In genomic region chr1:55703726-55704363, GRCh38 we compare ENCODE assay signal across 27 cellular contexts.
DNase-seq lines count a peak whose midpoint lies in the region; ATAC-seq and TF ChIP-seq lines count a peak whose summit lies in the region.
"Had no signal": no experiment of that assay in that cellular context is flagged by ENCODE, and none has a peak within 500 bp of the region (broad histone marks: within the 10 kb centered on the region; RNA-seq: fewer than 3 reads in every experiment).

No MANE protein-coding gene starts in this region.

- WGBS in H9 (ENCODE audit: extremely low coverage, insufficient read length, low lambda C conversion rate) = no CpG with 5 or more reads among the region's 8 CpGs

- no peak overlapping the region for H3K4ac ChIP-seq in H9 (ENCODE audit: low read depth, low read length)

- H3K18ac ChIP-seq in H9 (ENCODE audit: insufficient read length, low read depth, low read length) = no peak overlapping the region

- no peak for ATAC-seq in GM18505 (IDR thresholded peaks at IDR 0.05; ENCODE audit: unreplicated experiment)
- no peak for ATAC-seq in HG02973 (IDR thresholded peaks at IDR 0.05; ENCODE audit: unreplicated experiment)
- ATAC-seq: A549; activated CD8-positive, alpha-beta T cell treated with anti-CD3 and anti-CD28 coated beads, Interleukin-2, amount 10 ng/mL, durations not matched to agents 7 days and 5 days; left lobe of liver; stimulated activated naive B cell treated with anti-CD40 and anti-IgM and Interleukin-4, amounts not matched to agents 10 μg/mL and 1 μg/mL and 100 μg/mL, for 72 hours had no signal

- peak overlapping the region; percentile 9; the same call in 1 of the 2 replicates for H3K14ac ChIP-seq in H9 (ENCODE audit: insufficient read depth, low read length)

- H2AFZ ChIP-seq in H9 (ENCODE audit: low read length) = no peak overlapping the region
- peak overlapping the region; percentile 33 for H2AFZ ChIP-seq in fibroblast of lung (ENCODE audit: low read length)

- no peak overlapping the region for H4K5ac ChIP-seq in H9 (ENCODE audit: insufficient read length, low read depth, low read length)

- H4K91ac ChIP-seq in H9 (ENCODE audit: insufficient read length, low read depth, low read length) = no peak overlapping the region

- no peak overlapping the region for H4K8ac ChIP-seq in H9 (replicated peaks; ENCODE audit: insufficient read length, low read depth, low read length)

- no peak overlapping the region for H2BK120ac ChIP-seq in H9 (ENCODE audit: low read depth, low read length, poor library complexity, severe bottlenecking)

- H3K36me3 Mint-ChIP-seq in H9 (ENCODE audit: insufficient read depth in 1 of 3, low read depth in 3 of 3) (0 out of 7 replicates have a peak, but pooled peaks cover 0 to 1% (median 0%) of the 10 kb centered on the region in 3 experiments), osteocyte (ENCODE audit: unreplicated experiment) (peaks cover 7% of the 10 kb centered on the region)
- H3K36me3 Mint-ChIP-seq: stimulated activated naive B cell treated with anti-CD40 and anti-IgM and Interleukin-4, amounts not matched to agents 10 μg/mL and 1 μg/mL and 100 μg/mL, for 72 hours had no signal

- H3K27me3 Mint-ChIP-seq in H9 (ENCODE audit: low read depth) = no peaks in the 10 kb centered on the region; the same call in none of the 2 replicates
- H3K27me3 Mint-ChIP-seq in osteocyte (ENCODE audit: unreplicated experiment) = no peaks in the 10 kb centered on the region

- H4K20me1 ChIP-seq in H9 (ENCODE audit: control insufficient read depth, insufficient read depth, insufficient read length) (no peaks in the 10 kb centered on the region), fibroblast of lung (ENCODE audit: control insufficient read depth, extremely low read depth, insufficient read depth, low read length) (no peaks in the 10 kb centered on the region)

- H3K27ac Mint-ChIP-seq in H9 = no peak overlapping the region
- peak overlapping the region; percentile 92 for H3K27ac Mint-ChIP-seq in osteocyte (ENCODE audit: unreplicated experiment)
- H3K27ac Mint-ChIP-seq: activated CD8-positive, alpha-beta T cell treated with anti-CD3 and anti-CD28 coated beads, Interleukin-2, amount 10 ng/mL, durations not matched to agents 7 days and 5 days; progenitor cell of endocrine pancreas; stimulated activated naive B cell treated with anti-CD40 and anti-IgM and Interleukin-4, amounts not matched to agents 10 μg/mL and 1 μg/mL and 100 μg/mL, for 72 hours had no signal

- CTCF ChIA-PET in AG04450 (lab: Charles Lee) = interaction anchor here (0.9 to 3.1 kb wide), 3 partner anchors 328 to 1117 kb away, joined by 3 to 9 read pairs (median 3); no protein-coding TSS in a partner anchor

- no peaks in the 10 kb centered on the region for H3K79me1 ChIP-seq in H9 (ENCODE audit: insufficient read depth, low read depth, low read length, poor library complexity, severe bottlenecking)

- H3K23ac ChIP-seq in H9 (ENCODE audit: insufficient read length, low read depth, low read length) = no peak overlapping the region

- H3K79me2 ChIP-seq in H9 (ENCODE audit: insufficient read depth, low read length) = no peaks in the 10 kb centered on the region
- no peaks in the 10 kb centered on the region for H3K79me2 ChIP-seq in fibroblast of lung (ENCODE audit: control insufficient read depth, insufficient read depth, low read length)

- H2BK15ac ChIP-seq in H9 (ENCODE audit: low read depth, low read length) = no peak overlapping the region

- H2AK5ac ChIP-seq in H9 (ENCODE audit: insufficient read length, low read length) = no peak overlapping the region

- H3K4me3 ChIP-seq in AG04450 (ENCODE audit: low read depth, low read length) = no peak overlapping the region
- no peak overlapping the region for H3K4me3 ChIP-seq in fibroblast of lung (replicated peaks in 1 of 4; ENCODE audit: control extremely low read depth in 1 of 4, insufficient read depth in 1 of 4, low read depth in 3 of 4, low read length in 4 of 4)
- H3K4me3 ChIP-seq: A549, breast epithelium, colonic mucosa, heart left ventricle, thoracic aorta had no signal

- H3K4me1 ChIP-seq in H9 (ENCODE audit: insufficient read depth, low read length) (no peaks in the 10 kb centered on the region), fibroblast of lung (ENCODE audit: control insufficient read depth, extremely low read depth, insufficient read depth, low read length) (peaks cover 10% of the 10 kb centered on the region)
- H3K4me1 ChIP-seq: A549, breast epithelium, colonic mucosa had no signal

- H3K4me1 Mint-ChIP-seq in H9 (peaks cover 0 to 4% of the 10 kb centered on the region in 2 experiments; a peak in 2 of 4 replicates), osteocyte (ENCODE audit: unreplicated experiment) (peaks cover 65% of the 10 kb centered on the region)
- H3K4me1 Mint-ChIP-seq: stimulated activated naive B cell treated with anti-CD40 and anti-IgM and Interleukin-4, amounts not matched to agents 10 μg/mL and 1 μg/mL and 100 μg/mL, for 72 hours had no signal

- no peak overlapping the region for H3T11ph ChIP-seq in H9 (ENCODE audit: low read length)

- H3K23me2 ChIP-seq in H9 (ENCODE audit: insufficient read length, low read depth, low read length, poor library complexity, severe bottlenecking) = no peaks in the 10 kb centered on the region

- no peak overlapping the region for H2BK20ac ChIP-seq in H9 (ENCODE audit: low read depth, low read length, poor library complexity, severe bottlenecking)

- POLR2A ChIA-PET in AG04450 (lab: Yijun Ruan, JAX) = interaction anchor here (0.7 to 1.4 kb wide), 3 partner anchors 13 to 876 kb away, joined by 3 to 7 read pairs (median 5); partner anchors contain the start of gene PLPP3

- H2BK5ac ChIP-seq in H9 (ENCODE audit: insufficient read length, low read length) = no peak overlapping the region

- H3K9ac ChIP-seq in H9 (ENCODE audit: extremely low read depth, insufficient read length, low read length) (no peak overlapping the region), fibroblast of lung (ENCODE audit: insufficient read depth, low read length) (no peak overlapping the region)

- H3K27me3 ChIP-seq in AG04450 (ENCODE audit: control insufficient read depth, insufficient read depth, low read length) (no peaks in the 10 kb centered on the region), H9 (ENCODE audit: insufficient read depth, low read length) (no peaks in the 10 kb centered on the region), fibroblast of lung (ENCODE audit: control insufficient read depth, insufficient read depth, low read length) (no peaks in the 10 kb centered on the region)
- H3K27me3 ChIP-seq: breast epithelium, colonic mucosa, heart left ventricle had no signal

- DNase-seq in AG04450 (ENCODE audit: low read depth, low spot score) = no peak
- DNase-seq in H9 = no peak
- DNase-seq in fibroblast of lung (ENCODE audit: low read depth in 2 of 2) = peak in 1 of 2 donors; percentile 33
- DNase-seq in osteocyte (ENCODE audit: extremely low spot score, unreplicated experiment) = no peak
- no peak for DNase-seq in amygdala (lab: John Stamatoyannopoulos, UW)
- no peak for DNase-seq in stimulated activated CD4-positive, alpha-beta T cell treated with anti-CD3 and anti-CD28 coated beads, Interleukin-2, amount 100 ng/mL, for 24 hours
- DNase-seq: activated CD4-positive, CD25-positive, alpha-beta regulatory T cell treated with anti-CD3 and anti-CD28 coated beads, Interleukin-2, amount 50 U/mL, for 72 hours; activated CD8-positive, alpha-beta T cell treated with anti-CD3 and anti-CD28 coated beads, Interleukin-2, amount 10 ng/mL, durations not matched to agents 7 days and 5 days; activated gamma-delta T cell treated with Interleukin-2 at 50 U/mL for 16 hours; C1 segment of cervical spinal cord; colonic mucosa; heart left ventricle; KBM-7; NCI-H1436 treated with DMSO at 0.1 percent for 48 hours; NCI-H2171; NCI-H69; stimulated activated CD4-positive, alpha-beta T cell treated with anti-CD3 and anti-CD28 coated beads, Interleukin-2, amount 100 ng/mL, for 48 hours; stimulated activated naive B cell treated with anti-CD40 and anti-IgM and Interleukin-4, amounts not matched to agents 10 μg/mL and 1 μg/mL and 100 μg/mL, for 72 hours; SW 1271 had no signal

- peak overlapping the region; percentile 76 for H3K27ac ChIP-seq in AG04450 (ENCODE audit: low read depth, low read length)
- H3K27ac ChIP-seq in H9 (ENCODE audit: insufficient read length, low read depth, low read length) = no peak overlapping the region
- H3K27ac ChIP-seq in fibroblast of lung (ENCODE audit: insufficient read depth, low read length) = peak overlapping the region; percentile 70
- H3K27ac ChIP-seq: A549, breast epithelium, colonic mucosa, heart left ventricle, thoracic aorta had no signal

- H3K9me3 ChIP-seq in AG04450 (ENCODE audit: control insufficient read depth, insufficient read depth, low read length) (no peaks in the 10 kb centered on the region), H9 (ENCODE audit: control insufficient read depth, low read depth, low read length) (no peaks in the 10 kb centered on the region), fibroblast of lung (ENCODE audit: control insufficient read depth, insufficient read depth, low read depth, low read length) (no peaks in the 10 kb centered on the region)
- H3K9me3 ChIP-seq: A549, breast epithelium, colonic mucosa, heart left ventricle, thoracic aorta had no signal

- TF ChIP-seq POLR2A in GM18505 (IDR thresholded peaks at IDR 0.05; ENCODE audit: borderline replicate concordance, extremely low read depth, insufficient read depth, insufficient read length) = no peak

- no peak overlapping the region for H3K4me2 ChIP-seq in H9 (ENCODE audit: insufficient read depth, insufficient read length, low read length)
- H3K4me2 ChIP-seq in fibroblast of lung (ENCODE audit: extremely low read depth, insufficient read depth, low read length) = no peak overlapping the region
- H3K4me2 ChIP-seq: A549 had no signal

- H3K56ac ChIP-seq in H9 (ENCODE audit: insufficient read length, low read depth, low read length) = no peak overlapping the region

- H3K9me3 Mint-ChIP-seq in H9 = no peaks in the 10 kb centered on the region; a peak in 1 of 5 replicates
- peaks cover 10% of the 10 kb centered on the region for H3K9me3 Mint-ChIP-seq in osteocyte (ENCODE audit: unreplicated experiment)
- H3K9me3 Mint-ChIP-seq: stimulated activated naive B cell treated with anti-CD40 and anti-IgM and Interleukin-4, amounts not matched to agents 10 μg/mL and 1 μg/mL and 100 μg/mL, for 72 hours had no signal

- H3K4me3 Mint-ChIP-seq in H9 = no peak overlapping the region
- H3K4me3 Mint-ChIP-seq in osteocyte (ENCODE audit: unreplicated experiment) = no peak overlapping the region
- H3K4me3 Mint-ChIP-seq: activated CD8-positive, alpha-beta T cell treated with anti-CD3 and anti-CD28 coated beads, Interleukin-2, amount 10 ng/mL, durations not matched to agents 7 days and 5 days; neural crest cell; stimulated activated naive B cell treated with anti-CD40 and anti-IgM and Interleukin-4, amounts not matched to agents 10 μg/mL and 1 μg/mL and 100 μg/mL, for 72 hours had no signal

- H2BK12ac ChIP-seq in H9 (ENCODE audit: insufficient read length, low read depth, low read length) = no peak overlapping the region

- no peaks in the 10 kb centered on the region for H3K36me3 ChIP-seq in fibroblast of lung (ENCODE audit: control insufficient read depth, insufficient read depth, low read length)
- H3K36me3 ChIP-seq: breast epithelium, colonic mucosa, heart left ventricle, thoracic aorta had no signal

- TF ChIP-seq CTCF in AG04450 (IDR thresholded peaks at IDR 0.05; ENCODE audit: low read depth, low read length) = no peak
- TF ChIP-seq CTCF in H9 (conservative IDR thresholded peaks at IDR 0.05) = no peak
- TF ChIP-seq CTCF in fibroblast of lung (conservative IDR thresholded peaks at IDR 0.05 in 1 of 2, IDR thresholded peaks at IDR 0.05 in 1 of 2; ENCODE audit: low read depth in 1 of 2, low read length in 2 of 2) = no peak
- no peak for TF ChIP-seq CTCF in osteocyte (IDR thresholded peaks at IDR 0.05)
